Comparison of ENCODE assay signal across 21 cellular contexts in the genomic region with DNA sequence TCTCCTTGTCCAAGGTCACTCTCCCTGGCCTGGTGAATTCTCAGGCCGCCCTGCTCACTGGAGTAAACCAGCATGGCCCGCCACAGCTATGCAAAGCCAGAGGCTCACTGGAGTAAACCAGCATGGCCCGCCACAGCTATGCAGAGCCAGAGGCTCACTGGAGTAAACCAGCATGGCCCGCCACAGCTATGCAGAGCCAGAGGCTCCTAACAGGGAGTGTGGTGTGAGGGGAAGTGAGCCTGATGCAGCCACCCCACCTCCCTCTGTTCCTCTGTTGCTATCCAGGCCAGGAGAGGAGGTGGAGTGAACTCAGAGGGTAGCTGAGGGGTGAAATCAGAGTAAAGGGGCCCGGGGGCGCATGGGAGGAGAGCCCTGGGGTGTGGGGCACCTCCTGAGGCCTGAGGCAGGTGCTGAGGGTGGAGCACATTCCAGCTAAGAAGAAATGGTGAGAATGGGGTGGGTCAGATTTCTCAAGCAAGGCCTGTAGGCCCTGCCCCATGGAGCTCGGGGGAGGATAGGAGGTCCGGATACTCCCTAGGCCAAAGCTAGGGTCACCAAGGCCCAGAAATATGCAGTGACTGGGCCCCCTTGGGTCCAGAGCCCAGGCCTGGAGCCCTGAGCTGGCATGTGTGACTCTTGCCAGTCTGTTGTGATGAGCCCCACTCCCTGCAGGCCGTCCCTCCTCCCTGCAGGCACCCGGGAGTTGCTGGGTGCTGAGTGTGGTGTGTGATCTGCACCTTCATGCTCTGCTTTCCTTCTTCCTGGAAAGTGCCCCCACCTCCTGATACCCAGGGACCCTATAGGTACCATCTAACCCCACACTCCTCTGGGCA. TPM values are rescaled to one million over a fixed set of nuclear protein-coding genes. Genes with fewer than 3 reads are reported as not detected.
DNase-seq lines count a peak whose midpoint lies in the region; ATAC-seq and TF ChIP-seq lines count a peak whose summit lies in the region.
"Had no signal": no experiment of that assay in that cellular context is flagged by ENCODE, and none has a peak within 500 bp of the region (broad histone marks: within the 10 kb centered on the region; RNA-seq: fewer than 3 reads in every experiment).

No MANE protein-coding gene starts in this region.

- H3K27ac ChIP-seq in SK-N-SH (ENCODE audit: low read depth in 2 of 2, low read length in 1 of 2): no peak overlapping the region
- H3K27ac ChIP-seq in PC-9: peak overlapping the region; percentile 39; the same call in 1 of the 2 replicates
- no peak overlapping the region for H3K27ac ChIP-seq in mesendoderm (ENCODE audit: low read depth, low read length)
- peak overlapping the region; percentile 42 for H3K27ac ChIP-seq in suprapubic skin
- H3K27ac ChIP-seq in naive thymus-derived CD4-positive, alpha-beta T cell (ENCODE audit: low read depth, low read length): no peak overlapping the region
- H3K27ac ChIP-seq: A549, KMS-11, tibial artery had no signal

- POLR2A ChIA-PET in SK-N-SH (lab: Yijun Ruan, JAX): no interaction called here
- POLR2A ChIA-PET in PC-9 (lab: Charles Lee; ENCODE audit: unreplicated experiment): interaction anchor here (0.8 kb wide), 1 partner anchor 87 kb away, joined by 4 read pairs; no protein-coding TSS in a partner anchor
- POLR2A ChIA-PET in naive thymus-derived CD4-positive, alpha-beta T cell (lab: Charles Lee): no interaction called here

- H4K8ac ChIP-seq in mesendoderm (ENCODE audit: low read depth, low read length): no peak overlapping the region

- peak; percentile 15; the same call in 1 of the 3 replicates for ATAC-seq in SK-N-SH treated with all-trans-retinoic acid at 6 μM for 48 hours
- ATAC-seq in naive thymus-derived CD4-positive, alpha-beta T cell: no peak
- ATAC-seq: right cardiac atrium had no signal

- H3K27ac Mint-ChIP-seq in Calu3 (ENCODE audit: unreplicated experiment): no peak overlapping the region
- no peak overlapping the region for H3K27ac Mint-ChIP-seq in naive thymus-derived CD4-positive, alpha-beta T cell
- H3K27ac Mint-ChIP-seq: activated naive CD4-positive, alpha-beta T cell treated with anti-CD3 and anti-CD28 coated beads, Interleukin-2, amount 10 ng/mL, durations not matched to agents 7 days and 5 days; CD14-positive monocyte had no signal

- TF ChIP-seq RAD21 in SK-N-SH (IDR thresholded peaks at IDR 0.05; ENCODE audit: low read length): no peak

- WGBS in SK-N-SH (ENCODE audit: low lambda C conversion rate): 79% methylated on average over 6 of the region's 10 CpGs
- no CpG with 5 or more reads among the region's 10 CpGs for WGBS in mesendoderm (ENCODE audit: extremely low coverage, insufficient coverage, low lambda C conversion rate)
- 72% methylated on average over 6 of the region's 10 CpGs for WGBS in suprapubic skin

- no peaks in the 10 kb centered on the region for H3K36me3 Mint-ChIP-seq in Calu3 (ENCODE audit: insufficient read depth, unreplicated experiment)
- H3K36me3 Mint-ChIP-seq in naive thymus-derived CD4-positive, alpha-beta T cell: no peaks in the 10 kb centered on the region
- H3K36me3 Mint-ChIP-seq: activated naive CD4-positive, alpha-beta T cell treated with anti-CD3 and anti-CD28 coated beads, Interleukin-2, amount 10 ng/mL, durations not matched to agents 7 days and 5 days; CD14-positive monocyte had no signal

- no peaks in the 10 kb centered on the region for H3K9me3 ChIP-seq in SK-N-SH
- no peaks in the 10 kb centered on the region for H3K9me3 ChIP-seq in PC-9 (ENCODE audit: insufficient read depth, low read depth)
- no peaks in the 10 kb centered on the region for H3K9me3 ChIP-seq in suprapubic skin
- H3K9me3 ChIP-seq in naive thymus-derived CD4-positive, alpha-beta T cell (ENCODE audit: control insufficient read depth in 2 of 3, low read length in 3 of 3): no peaks in the 10 kb centered on the region
- H3K9me3 ChIP-seq: A549, tibial artery had no signal

- no peak for DNase-seq in SK-N-SH
- peak; percentile 59 to 82 for DNase-seq in PC-9
- peak; percentile 51 for DNase-seq in mesendoderm
- DNase-seq in suprapubic skin (ENCODE audit: low spot score in 2 of 2): peak in 1 of 2 donors; percentile 74
- DNase-seq in Calu3: no peak
- DNase-seq in naive thymus-derived CD4-positive, alpha-beta T cell: no peak
- DNase-seq in SW 1271 (lab: John Stamatoyannopoulos, UW): no peak
- DNase-seq: activated CD4-positive, alpha-beta T cell treated with anti-CD3 and anti-CD28 coated beads for 4 hours; activated naive CD4-positive, alpha-beta T cell treated with anti-CD3 and anti-CD28 coated beads, Interleukin-2, amount 10 ng/mL, durations not matched to agents 7 days and 5 days; cortex of kidney; NCI-H1436; right cardiac atrium; T-helper 9 cell had no signal

- no peak overlapping the region for H3K18ac ChIP-seq in mesendoderm (ENCODE audit: low read length)

- no TSS peak for BruUV-seq in PC-9 (replicated peaks; lab: Mats Ljungman, UMichigan)
- BruUV-seq in Calu3 (replicated peaks; lab: Mats Ljungman, UMichigan): no TSS peak

- H2AFZ ChIP-seq in SK-N-SH (ENCODE audit: low read depth): no peak overlapping the region
- H2AFZ ChIP-seq in PC-9: no peak overlapping the region

- no peaks in the 10 kb centered on the region for H3K4me1 Mint-ChIP-seq in Calu3 (ENCODE audit: low read depth, unreplicated experiment)
- no peaks in the 10 kb centered on the region for H3K4me1 Mint-ChIP-seq in naive thymus-derived CD4-positive, alpha-beta T cell
- H3K4me1 Mint-ChIP-seq: activated naive CD4-positive, alpha-beta T cell treated with anti-CD3 and anti-CD28 coated beads, Interleukin-2, amount 10 ng/mL, durations not matched to agents 7 days and 5 days; CD14-positive monocyte had no signal

- H3K4me2 ChIP-seq in SK-N-SH (no peak overlapping the region), PC-9 (peak overlapping the region; percentile 47), mesendoderm (ENCODE audit: low read length) (no peak overlapping the region)
- H3K4me2 ChIP-seq: A549, KMS-11 had no signal

- TF ChIP-seq CTCF in SK-N-SH (IDR thresholded peaks at IDR 0.05) (no peak), PC-9 (conservative IDR thresholded peaks at IDR 0.05) (no peak), suprapubic skin (IDR thresholded peaks at IDR 0.05) (no peak), Calu3 (IDR thresholded peaks at IDR 0.05; ENCODE audit: unreplicated experiment) (no peak)

- H3K27me3 Mint-ChIP-seq in Calu3 (ENCODE audit: unreplicated experiment): peaks cover 80% of the 10 kb centered on the region
- peaks cover 10 to 16% (median 13%) of the 10 kb centered on the region in 5 donors for H3K27me3 Mint-ChIP-seq in naive thymus-derived CD4-positive, alpha-beta T cell

- H2BK120ac ChIP-seq in mesendoderm (ENCODE audit: low read depth, low read length): no peak overlapping the region

- no peak overlapping the region for H2AK5ac ChIP-seq in mesendoderm (ENCODE audit: low read length)

- H3K56ac ChIP-seq in mesendoderm (ENCODE audit: low read length): no peak overlapping the region

- H3K9me2 ChIP-seq in SK-N-SH (no peaks in the 10 kb centered on the region), PC-9 (ENCODE audit: insufficient read depth) (no peaks in the 10 kb centered on the region)

- CTCF ChIA-PET in SK-N-SH (lab: Yijun Ruan, JAX): interaction anchor here (2.1 to 7.5 kb wide), 3 partner anchors 10 to 66 kb away, joined by 5 to 79 read pairs (median 20); no protein-coding TSS in a partner anchor
- CTCF ChIA-PET in PC-9 (lab: Charles Lee): interaction anchor here (0.9 to 1.2 kb wide), 2 partner anchors 11 to 66 kb away, joined by 3 to 4 read pairs; no protein-coding TSS in a partner anchor
- CTCF ChIA-PET in Calu3 (lab: Charles Lee): no interaction called here
- CTCF ChIA-PET in naive thymus-derived CD4-positive, alpha-beta T cell (lab: Charles Lee): interaction anchor here (0.6 to 1.7 kb wide), 2 partner anchors 13 to 562 kb away, joined by 4 to 8 read pairs; no protein-coding TSS in a partner anchor

- H3K79me1 ChIP-seq in mesendoderm (ENCODE audit: low read length): no peaks in the 10 kb centered on the region

- H3K4ac ChIP-seq in mesendoderm (ENCODE audit: low read depth, low read length): no peak overlapping the region

- no peak overlapping the region for H3K4me3 Mint-ChIP-seq in Calu3 (ENCODE audit: low read depth, unreplicated experiment)
- no peak overlapping the region for H3K4me3 Mint-ChIP-seq in naive thymus-derived CD4-positive, alpha-beta T cell
- H3K4me3 Mint-ChIP-seq: activated naive CD4-positive, alpha-beta T cell treated with anti-CD3 and anti-CD28 coated beads, Interleukin-2, amount 10 ng/mL, durations not matched to agents 7 days and 5 days; CD14-positive monocyte; neural crest cell had no signal

- H4K20me1 ChIP-seq in SK-N-SH (ENCODE audit: insufficient read depth) (no peaks in the 10 kb centered on the region), PC-9 (ENCODE audit: insufficient read depth) (no peaks in the 10 kb centered on the region)

- H3K79me2 ChIP-seq in SK-N-SH (ENCODE audit: insufficient read depth) (no peaks in the 10 kb centered on the region), PC-9 (ENCODE audit: low read depth) (no peaks in the 10 kb centered on the region), mesendoderm (ENCODE audit: control insufficient read depth, insufficient read depth, low read length) (no peaks in the 10 kb centered on the region)

- H3K27me3 ChIP-seq in SK-N-SH (ENCODE audit: insufficient read depth) (no peaks in the 10 kb centered on the region), PC-9 (ENCODE audit: insufficient read depth, low read depth) (no peaks in the 10 kb centered on the region), mesendoderm (ENCODE audit: insufficient read depth, low read length, poor library complexity) (peaks cover 3% of the 10 kb centered on the region), suprapubic skin (peaks cover 11% of the 10 kb centered on the region)
- no peaks in the 10 kb centered on the region for H3K27me3 ChIP-seq in naive thymus-derived CD4-positive, alpha-beta T cell (ENCODE audit: control insufficient read depth in 2 of 2, insufficient read depth in 2 of 2, low read length in 2 of 2)

- H2BK15ac ChIP-seq in mesendoderm (replicated peaks; ENCODE audit: low read depth): no peak overlapping the region

- H2BK5ac ChIP-seq in mesendoderm (ENCODE audit: low read length): no peak overlapping the region

- H3F3A ChIP-seq in SK-N-SH (replicated peaks; ENCODE audit: insufficient read depth) (no peaks in the 10 kb centered on the region), PC-9 (ENCODE audit: insufficient read depth, low read depth) (peaks cover 6% of the 10 kb centered on the region; the same call in 1 of the 2 replicates)

- no peak for TF ChIP-seq POLR2A in suprapubic skin (IDR thresholded peaks at IDR 0.05)

- H4K5ac ChIP-seq in mesendoderm (ENCODE audit: low read length): no peak overlapping the region

- no peak overlapping the region for H3K23ac ChIP-seq in mesendoderm (ENCODE audit: low read length)

- no peak overlapping the region for H3K4me3 ChIP-seq in SK-N-SH (ENCODE audit: low read depth in 2 of 2, low read length in 1 of 2)
- no peak overlapping the region for H3K4me3 ChIP-seq in PC-9
- no peak overlapping the region for H3K4me3 ChIP-seq in mesendoderm (ENCODE audit: low read length)
- peak overlapping the region; percentile 30 for H3K4me3 ChIP-seq in suprapubic skin
- no peak overlapping the region for H3K4me3 ChIP-seq in naive thymus-derived CD4-positive, alpha-beta T cell (ENCODE audit: low read length)
- H3K4me3 ChIP-seq: A549, tibial artery had no signal

- H3K36me3 ChIP-seq in SK-N-SH (replicated peaks in 1 of 2; ENCODE audit: control insufficient read depth in 1 of 2, insufficient read depth in 2 of 2, low read length in 1 of 2) (no peaks in the 10 kb centered on the region), PC-9 (ENCODE audit: low read depth) (no peaks in the 10 kb centered on the region), mesendoderm (ENCODE audit: control insufficient read depth, insufficient read depth, low read length) (no peaks in the 10 kb centered on the region), suprapubic skin (no peaks in the 10 kb centered on the region)
- no peaks in the 10 kb centered on the region for H3K36me3 ChIP-seq in naive thymus-derived CD4-positive, alpha-beta T cell (ENCODE audit: control insufficient read depth in 2 of 3, insufficient read depth in 3 of 3, low read length in 3 of 3)
- H3K36me3 ChIP-seq: tibial artery had no signal

- H3K4me1 ChIP-seq in SK-N-SH (ENCODE audit: control insufficient read depth in 1 of 2, insufficient read depth in 2 of 2, low read depth in 1 of 2, low read length in 1 of 2) (peaks cover 0 to 5% of the 10 kb centered on the region in 2 experiments; a peak in 1 of 4 replicates), PC-9 (replicated peaks; ENCODE audit: insufficient read depth) (peaks cover 29% of the 10 kb centered on the region), mesendoderm (ENCODE audit: control insufficient read depth, low read depth, low read length) (peaks cover 5% of the 10 kb centered on the region), suprapubic skin (no peaks in the 10 kb centered on the region)
- H3K4me1 ChIP-seq in naive thymus-derived CD4-positive, alpha-beta T cell (ENCODE audit: control insufficient read depth in 2 of 2, insufficient read depth in 2 of 2, low read length in 2 of 2): no peaks in the 10 kb centered on the region
- H3K4me1 ChIP-seq: A549, tibial artery had no signal

- TF ChIP-seq EP300 in SK-N-SH (IDR thresholded peaks at IDR 0.05; ENCODE audit: borderline replicate concordance in 1 of 2, low read depth in 1 of 2, low read length in 1 of 2): no peak
- TF ChIP-seq EP300 in suprapubic skin (IDR thresholded peaks at IDR 0.05): no peak

- no peaks in the 10 kb centered on the region for H3K9me3 Mint-ChIP-seq in Calu3 (ENCODE audit: low read depth, unreplicated experiment)
- H3K9me3 Mint-ChIP-seq in naive thymus-derived CD4-positive, alpha-beta T cell: no peaks in the 10 kb centered on the region
- H3K9me3 Mint-ChIP-seq: activated naive CD4-positive, alpha-beta T cell treated with anti-CD3 and anti-CD28 coated beads, Interleukin-2, amount 10 ng/mL, durations not matched to agents 7 days and 5 days; CD14-positive monocyte; neural crest cell had no signal

- no peak overlapping the region for H3K9ac ChIP-seq in SK-N-SH
- H3K9ac ChIP-seq in mesendoderm (ENCODE audit: low read length): no peak overlapping the region
- H3K9ac ChIP-seq: KMS-11 had no signal

- intact Hi-C loops in PC-9 (cut with micrococcal nuclease; ENCODE audit: unreplicated experiment): no loop called here
- intact Hi-C loops in Calu3 (cut with micrococcal nuclease; ENCODE audit: unreplicated experiment): no loop called here
- intact Hi-C loops in naive thymus-derived CD4-positive, alpha-beta T cell (cut with micrococcal nuclease): no loop called here

RNA-seq across cellular contexts. Expression of gene ATP6V1B1, which starts 1.5 kb away (rescaled TPM):
- 4.9 and 6.1 TPM in 2 replicates for polyA plus RNA-seq in SK-N-SH (2012; rRNA removed)
- polyA plus RNA-seq in SK-N-SH (2012; cell fraction: cytosol; rRNA removed): 0.31 and 1.3 TPM in 2 replicates
- polyA plus RNA-seq in SK-N-SH (2012; cell fraction: nucleus; rRNA removed): 60.6 and 71.8 TPM in 2 replicates
- total RNA-seq in PC-9 (2021): 7.8 and 13.9 TPM in 2 replicates
- polyA plus RNA-seq in mesendoderm (2013, experiment 1 of 2): not detected
- polyA plus RNA-seq in mesendoderm (2013, experiment 2 of 2): not detected
- total RNA-seq in suprapubic skin: 10 to 100 TPM; 22.7 to 66.9 (median 39.5) TPM
- total RNA-seq in Calu3 (2022): not detected in 2 replicates
- total RNA-seq in naive thymus-derived CD4-positive, alpha-beta T cell: not detected
- polyA plus RNA-seq in naive thymus-derived CD4-positive, alpha-beta T cell: not detected
- total RNA-seq: glomerular endothelial cell, lung microvascular endothelial cell had no signal
- polyA plus RNA-seq: CD14-positive monocyte had no signal

RNA-seq across cellular contexts. Expression of gene VAX2, which starts 36.8 kb away (rescaled TPM):
- 4.3 and 4.4 TPM in 2 replicates for polyA plus RNA-seq in SK-N-SH (2012; rRNA removed)
- polyA plus RNA-seq in SK-N-SH (2012; cell fraction: cytosol; rRNA removed): 1.7 TPM in 2 replicates
- 21.9 and 23.7 TPM in 2 replicates for polyA plus RNA-seq in SK-N-SH (2012; cell fraction: nucleus; rRNA removed)
- total RNA-seq in PC-9 (2021) (0.58 TPM in 1 of 2 replicates, not detected in the other), suprapubic skin (1 to 10 TPM; 1.2 to 5.8 (median 3.1) TPM), Calu3 (2022) (not detected in 2 replicates)
- 0.04 TPM for polyA plus RNA-seq in mesendoderm (2013, experiment 1 of 2)
- 0.03 TPM for polyA plus RNA-seq in mesendoderm (2013, experiment 2 of 2)
- not detected for total RNA-seq in naive thymus-derived CD4-positive, alpha-beta T cell
- not detected for polyA plus RNA-seq in naive thymus-derived CD4-positive, alpha-beta T cell
- total RNA-seq: lung microvascular endothelial cell had no signal
- polyA plus RNA-seq: CD14-positive monocyte had no signal

RNA-seq across cellular contexts. Expression of gene ANKRD53, which starts 41.2 kb away (rescaled TPM):
- 0.29 and 0.58 TPM in 2 replicates for polyA plus RNA-seq in SK-N-SH (2012; rRNA removed)
- 0.10 and 0.17 TPM in 2 replicates for polyA plus RNA-seq in SK-N-SH (2012; cell fraction: cytosol; rRNA removed)
- 1.7 and 2.2 TPM in 2 replicates for polyA plus RNA-seq in SK-N-SH (2012; cell fraction: nucleus; rRNA removed)
- total RNA-seq in PC-9 (2021): not detected in 2 replicates
- polyA plus RNA-seq in mesendoderm (2013, experiment 1 of 2): 0.72 TPM
- 0.53 TPM for polyA plus RNA-seq in mesendoderm (2013, experiment 2 of 2)
- 1 to 10 TPM in 2 of 4 donors, not detected in 2; 2.9 to 5.5 TPM for total RNA-seq in suprapubic skin
- total RNA-seq in Calu3 (2022): not detected in 2 replicates
- total RNA-seq in naive thymus-derived CD4-positive, alpha-beta T cell: 1 to 10 TPM in 1 of 5 experiments, under 1 TPM in 3, not detected in 1; 0.21 to 1.5 (median 0.63) TPM
- polyA plus RNA-seq in naive thymus-derived CD4-positive, alpha-beta T cell: not detected
- polyA plus RNA-seq: A549, CD14-positive monocyte had no signal

RNA-seq across cellular contexts. Expression of gene TEX261, which starts 57.5 kb away (rescaled TPM):
- polyA plus RNA-seq in SK-N-SH (2012; rRNA removed): 44.3 and 58.7 TPM in 2 replicates
- polyA plus RNA-seq in SK-N-SH (2012; cell fraction: cytosol; rRNA removed): 38.7 and 48.7 TPM in 2 replicates
- 50.8 and 58.9 TPM in 2 replicates for polyA plus RNA-seq in SK-N-SH (2012; cell fraction: nucleus; rRNA removed)
- 30.3 and 47.6 TPM in 2 replicates for total RNA-seq in PC-9 (2021)
- 28.9 TPM for polyA plus RNA-seq in mesendoderm (2013, experiment 1 of 2)
- polyA plus RNA-seq in mesendoderm (2013, experiment 2 of 2): 31.3 TPM
- total RNA-seq in suprapubic skin: 10 to 100 TPM; 19.7 to 31.0 (median 26.8) TPM
- total RNA-seq in Calu3 (2022): 55.4 and 61.2 TPM in 2 replicates
- total RNA-seq in naive thymus-derived CD4-positive, alpha-beta T cell: 10 to 100 TPM; 33.2 to 66.3 (median 56.4) TPM
- 10 to 100 TPM; 35.6 to 44.4 TPM for polyA plus RNA-seq in naive thymus-derived CD4-positive, alpha-beta T cell

Comparison
In these comparisons a context has a peak if more than half of its experiments do, and no peak if none do; other contexts are left out.
1. DNase-seq: peak in PC-9 (2 of 2) and mesendoderm (single experiment); none in SK-N-SH (single experiment), Calu3 (single experiment), naive thymus-derived CD4-positive, alpha-beta T cell (0 of 9) and SW 1271 (0 of 2).
2. H3K27ac ChIP-seq: peak in PC-9 (single experiment) and suprapubic skin (single experiment); none in SK-N-SH (0 of 2), mesendoderm (single experiment) and naive thymus-derived CD4-positive, alpha-beta T cell (single experiment).